ENCODE assay signal across 17 cellular contexts in genomic region chr6:21462519-21462852, GRCh38.
DNase-seq lines count a peak whose midpoint lies in the region; ATAC-seq and TF ChIP-seq lines count a peak whose summit lies in the region.
"Had no signal": no experiment of that assay in that cellular context is flagged by ENCODE, and none has a peak within 500 bp of the region (broad histone marks: within the 10 kb centered on the region; RNA-seq: fewer than 3 reads in every experiment).

No MANE protein-coding gene starts in this region.

- no peaks in the 10 kb centered on the region for H3K9me3 ChIP-seq in PC-3 (ENCODE audit: low read length)
- no peaks in the 10 kb centered on the region for H3K9me3 ChIP-seq in suprapubic skin
- H3K9me3 ChIP-seq: BE2C, Caco-2 had no signal

- H3K4me1 ChIP-seq in PC-3 (ENCODE audit: insufficient read depth, low read length) = no peaks in the 10 kb centered on the region
- H3K4me1 ChIP-seq in suprapubic skin = peaks cover 6% of the 10 kb centered on the region
- H3K4me1 ChIP-seq: BE2C had no signal

- WGBS in suprapubic skin = 90% methylated on average over 2 of the region's 2 CpGs

- peak; percentile 50 for ATAC-seq in PC-3
- peak; percentile 75 for ATAC-seq in left colon
- ATAC-seq in GM21723 (IDR thresholded peaks at IDR 0.05; ENCODE audit: unreplicated experiment) = no peak

- no peaks in the 10 kb centered on the region for H4K20me1 ChIP-seq in PC-3 (ENCODE audit: low read length)

- no TSS peak for BruUV-seq in PC-3 (replicated peaks; lab: Mats Ljungman, UMichigan)

- no peak for TF ChIP-seq EP300 in suprapubic skin (IDR thresholded peaks at IDR 0.05)

- peak overlapping the region; percentile 21; the same call in 1 of the 2 replicates for H2AFZ ChIP-seq in PC-3 (ENCODE audit: low read length)

- no peak overlapping the region for H3K9ac ChIP-seq in PC-3 (ENCODE audit: low read length)

- H3K36me3 ChIP-seq in PC-3 (ENCODE audit: low read depth, low read length) = no peaks in the 10 kb centered on the region
- H3K36me3 ChIP-seq in suprapubic skin = no peaks in the 10 kb centered on the region
- H3K36me3 ChIP-seq: BE2C had no signal

- no peak for DNase-seq in PC-3
- DNase-seq in left colon = no peak
- DNase-seq in suprapubic skin (ENCODE audit: low spot score in 2 of 2) = no peak
- DNase-seq in effector CD4-positive, alpha-beta T cell = no peak
- no peak for DNase-seq in stimulated activated CD4-positive, alpha-beta T cell treated with anti-CD3 and anti-CD28 coated beads, Interleukin-2, amount 100 ng/mL, for 24 hours
- DNase-seq: ACHN; BE2C; C1 segment of cervical spinal cord; Caco-2; CD4-positive, alpha-beta T cell; DMS153; DMS79; GDM1; HCEC 1CT had no signal

- H3K9me2 ChIP-seq in PC-3 (replicated peaks; ENCODE audit: low read length) = no peaks in the 10 kb centered on the region

- no peak for TF ChIP-seq POLR2A in suprapubic skin (IDR thresholded peaks at IDR 0.05)

- no peak for TF ChIP-seq CTCF in C4-2B (conservative IDR thresholded peaks at IDR 0.05)
- TF ChIP-seq CTCF in PC-3 (conservative IDR thresholded peaks at IDR 0.05; ENCODE audit: low read depth, low read length) = no peak
- no peak for TF ChIP-seq CTCF in suprapubic skin (IDR thresholded peaks at IDR 0.05)

- intact Hi-C loops in PC-3 (cut with micrococcal nuclease) = no loop called here
- intact Hi-C loops in left colon (cut with DNase I, micrococcal nuclease) = no loop called here

- CTCF ChIA-PET in PC-3 (lab: Charles Lee) = no interaction called here

- H3K27me3 ChIP-seq in PC-3 (ENCODE audit: low read length) = no peaks in the 10 kb centered on the region
- H3K27me3 ChIP-seq in suprapubic skin = no peaks in the 10 kb centered on the region
- H3K27me3 ChIP-seq: BE2C had no signal

- no peaks in the 10 kb centered on the region for H3F3A ChIP-seq in PC-3 (ENCODE audit: low read length, unreplicated experiment)

- no peak overlapping the region for H3K4me2 ChIP-seq in PC-3 (ENCODE audit: low read length)

- H3K79me2 ChIP-seq in PC-3 (ENCODE audit: low read length) = no peaks in the 10 kb centered on the region

- POLR2A ChIA-PET in PC-3 (lab: Charles Lee; ENCODE audit: unreplicated experiment) = no interaction called here

- H3K4me3 ChIP-seq in PC-3 (ENCODE audit: low read length) (no peak overlapping the region), suprapubic skin (no peak overlapping the region)

- H3K27ac ChIP-seq in C4-2B (peak overlapping the region; percentile 83), PC-3 (ENCODE audit: low read length) (no peak overlapping the region), suprapubic skin (peak overlapping the region; percentile 39)
- H3K27ac ChIP-seq: HL-60 had no signal
